1 cellular context compared by ENCODE assay signal in the genomic region with DNA sequence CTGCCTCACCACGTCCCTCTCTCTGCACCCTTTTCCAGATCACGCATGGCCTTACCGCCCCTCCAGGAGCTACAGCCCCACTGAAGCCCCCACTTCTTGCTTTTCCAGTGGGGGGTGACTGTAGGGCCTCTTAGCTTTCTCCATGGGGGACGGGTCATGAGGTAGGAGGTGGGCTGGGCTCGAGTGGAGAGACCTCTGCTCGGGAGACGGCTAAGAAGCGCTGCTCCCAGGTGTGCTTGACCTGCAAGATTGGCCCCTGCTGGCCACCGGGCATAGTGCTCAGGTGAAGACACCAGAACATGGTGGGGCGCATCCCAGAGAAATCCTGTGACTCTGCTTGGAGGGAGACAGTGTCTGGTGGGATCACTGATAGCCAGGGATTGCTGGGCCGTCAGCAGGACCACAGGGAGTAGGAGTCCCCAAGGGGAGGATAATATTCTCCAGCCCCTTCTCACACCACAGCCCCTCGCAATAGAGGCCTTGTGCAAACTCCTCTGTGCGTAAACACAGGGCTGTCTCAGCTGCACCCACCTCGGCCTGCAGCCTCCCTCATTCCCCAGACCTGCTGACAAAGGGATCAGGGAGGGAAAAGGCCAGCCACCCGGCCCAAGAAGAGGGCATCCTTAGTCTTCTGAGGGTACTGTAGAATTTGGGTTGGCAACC.
TF ChIP-seq lines count a peak whose summit lies in the region.

No MANE protein-coding gene starts in this region.

TF ChIP-seq in HCT116, 20 proteins besides CTCF, POLR2A, EP300 and RAD21:
- TF ChIP-seq REST (IDR thresholded peaks at IDR 0.05; ENCODE audit: low read depth) (no peak), YY1 (IDR thresholded peaks at IDR 0.05; ENCODE audit: extremely low read depth, insufficient replicate concordance, low read depth, low read length) (no peak), CBX3 (IDR thresholded peaks at IDR 0.05; ENCODE audit: low read depth) (no peak), ZNF274 (IDR thresholded peaks at IDR 0.05; ENCODE audit: low read depth, low read length) (no peak), TCF7L2 (IDR thresholded peaks at IDR 0.05; ENCODE audit: borderline replicate concordance, extremely low read depth, insufficient read depth, insufficient read length) (no peak), CEBPB (IDR thresholded peaks at IDR 0.05; ENCODE audit: low read depth) (no peak), ZFX (IDR thresholded peaks at IDR 0.05) (no peak)
